ENCODE assay signal across 8 cellular contexts in the genomic region with DNA sequence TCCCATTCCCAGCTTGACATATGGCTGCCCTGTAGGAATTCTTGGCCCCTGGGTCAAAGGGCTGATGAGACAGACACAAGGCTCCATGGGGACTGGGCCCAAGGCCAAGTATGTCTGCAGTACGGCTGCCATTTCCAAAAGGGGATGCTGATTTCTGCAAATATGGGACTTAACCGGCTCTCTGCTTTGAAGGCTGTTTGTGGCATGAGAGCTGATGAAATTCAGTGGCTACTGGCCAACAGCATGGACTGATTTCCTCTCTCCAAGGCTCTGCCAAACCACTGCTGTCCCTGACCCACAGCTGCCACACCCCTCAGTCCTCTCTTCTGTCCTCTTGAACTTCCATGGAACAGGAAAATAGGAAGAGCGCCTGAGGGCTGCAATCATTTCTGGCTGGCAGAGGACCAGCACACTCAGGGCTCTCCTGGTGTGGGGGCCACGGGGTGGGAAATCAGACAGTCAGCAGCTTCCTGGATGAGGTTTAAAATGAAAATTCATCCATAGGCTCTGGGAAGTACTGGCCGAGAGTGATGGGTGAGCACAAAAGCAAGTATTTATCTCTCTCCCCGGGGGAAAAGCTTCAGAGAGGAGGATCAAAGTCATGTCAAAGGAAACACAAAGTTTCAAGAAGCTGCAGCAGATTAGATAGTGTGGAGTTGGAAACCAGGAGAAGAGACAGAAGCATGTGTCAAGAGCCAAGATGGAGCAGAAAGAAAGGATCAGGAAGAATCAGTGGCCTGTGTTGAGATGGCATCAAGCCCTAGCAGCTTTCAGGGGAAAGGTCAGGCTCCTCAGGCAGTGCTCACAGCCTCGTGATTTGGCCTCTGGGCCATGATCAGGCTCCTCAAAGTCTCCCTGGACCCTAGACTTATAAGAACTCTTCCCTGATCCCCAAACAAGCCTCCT.
A peak's percentile ranks its signal among the peaks of the same experiment; 100 is the strongest.
DNase-seq lines count a peak whose midpoint lies in the region; ATAC-seq, FAIRE-seq and TF ChIP-seq lines count a peak whose summit lies in the region.

No MANE protein-coding gene starts in this region.

- no peaks in the 10 kb centered on the region for H3K9me3 Mint-ChIP-seq in neural crest cell
- H3K9me3 Mint-ChIP-seq in activated CD8-positive, alpha-beta T cell treated with anti-CD3 and anti-CD28 coated beads, Interleukin-2, amount 10 ng/mL, durations not matched to agents 7 days and 5 days (ENCODE audit: insufficient read depth): no peaks in the 10 kb centered on the region

- peaks cover 12% of the 10 kb centered on the region; the same call in 1 of the 2 replicates for H3K36me3 ChIP-seq in PC-3 (ENCODE audit: low read depth, low read length)
- no peaks in the 10 kb centered on the region for H3K36me3 ChIP-seq in endothelial cell of umbilical vein (ENCODE audit: control insufficient read depth in 2 of 2, extremely low read depth in 1 of 2, insufficient read depth in 2 of 2, low read length in 2 of 2)

- H3K27ac ChIP-seq in PC-3 (ENCODE audit: low read length): peak overlapping the region; percentile 59
- no peak overlapping the region for H3K27ac ChIP-seq in endothelial cell of umbilical vein (ENCODE audit: insufficient read depth, low read depth, low read length)

- CTCF ChIA-PET in PC-3 (lab: Charles Lee): interaction anchor here (1.0 to 1.6 kb wide), 2 partner anchors 18 to 20 kb away, joined by 3 to 9 read pairs; no protein-coding TSS in a partner anchor
- CTCF ChIA-PET in endothelial cell of umbilical vein (lab: Charles Lee): interaction anchor here (0.5 to 3.7 kb wide), 12 partner anchors 10 to 141 kb away, joined by 3 to 44 read pairs (median 4); a partner anchor contains a TSS
- CTCF ChIA-PET in activated CD8-positive, alpha-beta T cell treated with anti-CD3 and anti-CD28 coated beads, Interleukin-2, amount 10 ng/mL, durations not matched to agents 7 days and 5 days (lab: Charles Lee): interaction anchor here (0.7 to 1.3 kb wide), 3 partner anchors 19 to 405 kb away, joined by 3 read pairs; a partner anchor contains a TSS

- dilution Hi-C loops in endothelial cell of umbilical vein (cut with MboI; ENCODE audit: extremely low pct_ligation_motif_present, low sequenced_read_pairs): no loop called here

- H3K79me2 ChIP-seq in PC-3 (ENCODE audit: low read length) (no peaks in the 10 kb centered on the region), endothelial cell of umbilical vein (ENCODE audit: control insufficient read depth, insufficient read depth, low read length) (no peaks in the 10 kb centered on the region)

- H3K27me3 ChIP-seq in PC-3 (ENCODE audit: low read length) (no peaks in the 10 kb centered on the region), endothelial cell of umbilical vein (ENCODE audit: control insufficient read depth in 2 of 2, insufficient read depth in 2 of 2, low read length in 2 of 2) (no peaks in the 10 kb centered on the region)

- peak overlapping the region; percentile 1 for H3K27ac Mint-ChIP-seq in neural crest cell (ENCODE audit: unreplicated experiment)
- no peak overlapping the region for H3K27ac Mint-ChIP-seq in activated CD8-positive, alpha-beta T cell treated with anti-CD3 and anti-CD28 coated beads, Interleukin-2, amount 10 ng/mL, durations not matched to agents 7 days and 5 days

- peaks cover 27% of the 10 kb centered on the region for H3K4me1 ChIP-seq in PC-3 (ENCODE audit: insufficient read depth, low read length)
- H3K4me1 ChIP-seq in endothelial cell of umbilical vein (ENCODE audit: control insufficient read depth, extremely low read depth, insufficient read depth, low read length): peaks cover 17% of the 10 kb centered on the region

- peaks cover 33% of the 10 kb centered on the region for H3K4me1 Mint-ChIP-seq in neural crest cell
- peaks cover 14% of the 10 kb centered on the region for H3K4me1 Mint-ChIP-seq in activated CD8-positive, alpha-beta T cell treated with anti-CD3 and anti-CD28 coated beads, Interleukin-2, amount 10 ng/mL, durations not matched to agents 7 days and 5 days (ENCODE audit: low read depth)

- no peaks in the 10 kb centered on the region for H3K9me1 ChIP-seq in endothelial cell of umbilical vein (replicated peaks; ENCODE audit: control insufficient read depth, extremely low read depth, insufficient read depth, low read length)

- H3K4me2 ChIP-seq in PC-3 (ENCODE audit: low read length) (peak overlapping the region; percentile 35), endothelial cell of umbilical vein (ENCODE audit: insufficient read depth, low read length) (peak overlapping the region; percentile 31)

- no peaks in the 10 kb centered on the region for H3K9me2 ChIP-seq in PC-3 (replicated peaks; ENCODE audit: low read length)

- FAIRE-seq in endothelial cell of umbilical vein (lab: Jason Lieb, UNC): peak; percentile 99

- no peaks in the 10 kb centered on the region for H4K20me1 ChIP-seq in PC-3 (ENCODE audit: low read length)
- H4K20me1 ChIP-seq in endothelial cell of umbilical vein (replicated peaks; ENCODE audit: control insufficient read depth, extremely low read depth, insufficient read depth, low read length): no peaks in the 10 kb centered on the region

- BruUV-seq in PC-3 (replicated peaks; lab: Mats Ljungman, UMichigan) (no TSS peak), endothelial cell of umbilical vein (replicated peaks; lab: Mats Ljungman, UMichigan) (no TSS peak)

- no peak for TF ChIP-seq POLR2A in endothelial cell of umbilical vein (IDR thresholded peaks at IDR 0.05; ENCODE audit: low read depth, low read length)

- H3F3A ChIP-seq in PC-3 (ENCODE audit: low read length, unreplicated experiment): no peaks in the 10 kb centered on the region

- H2AFZ ChIP-seq in PC-3 (ENCODE audit: low read length) (0 out of 2 replicates have a peak overlapping the region, but pooled peaks have one; percentile 1), endothelial cell of umbilical vein (ENCODE audit: low read depth, low read length) (no peak overlapping the region)

- peak; percentile 39 for DNase-seq in DMS153 (lab: John Stamatoyannopoulos, UW)
- DNase-seq in PC-3: peak; percentile 97
- DNase-seq in endothelial cell of umbilical vein (ENCODE audit: low read depth, low spot score): peak; percentile 89
- DNase-seq in neural crest cell (ENCODE audit: low read depth, low spot score): no peak
- no peak for DNase-seq in activated CD8-positive, alpha-beta T cell treated with anti-CD3 and anti-CD28 coated beads, Interleukin-2, amount 10 ng/mL, durations not matched to agents 7 days and 5 days
- DNase-seq in NCI-H82 (lab: John Stamatoyannopoulos, UW): no peak

- no peaks in the 10 kb centered on the region for H3K36me3 Mint-ChIP-seq in neural crest cell (ENCODE audit: low read depth)
- peaks cover 5% of the 10 kb centered on the region for H3K36me3 Mint-ChIP-seq in activated CD8-positive, alpha-beta T cell treated with anti-CD3 and anti-CD28 coated beads, Interleukin-2, amount 10 ng/mL, durations not matched to agents 7 days and 5 days (ENCODE audit: low read depth)

- H3K4me3 ChIP-seq in PC-3 (ENCODE audit: low read length) (no peak overlapping the region), endothelial cell of umbilical vein (replicated peaks in 1 of 3; ENCODE audit: insufficient read depth in 1 of 3, low read depth in 1 of 3, low read length in 3 of 3) (no peak overlapping the region)

- no peak overlapping the region for H3K4me3 Mint-ChIP-seq in neural crest cell
- no peak overlapping the region for H3K4me3 Mint-ChIP-seq in activated CD8-positive, alpha-beta T cell treated with anti-CD3 and anti-CD28 coated beads, Interleukin-2, amount 10 ng/mL, durations not matched to agents 7 days and 5 days

- POLR2A ChIA-PET in PC-3 (lab: Charles Lee; ENCODE audit: unreplicated experiment) (interaction anchor here (0.6 to 0.8 kb wide), 2 partner anchors 57 to 71 kb away, joined by 3 to 4 read pairs; a partner anchor contains a TSS), endothelial cell of umbilical vein (lab: Charles Lee) (no interaction called here)
- POLR2A ChIA-PET in activated CD8-positive, alpha-beta T cell treated with anti-CD3 and anti-CD28 coated beads, Interleukin-2, amount 10 ng/mL, durations not matched to agents 7 days and 5 days (lab: Charles Lee): no interaction called here

- H3K9me3 ChIP-seq in PC-3 (ENCODE audit: low read length) (no peaks in the 10 kb centered on the region), endothelial cell of umbilical vein (replicated peaks; ENCODE audit: control insufficient read depth, insufficient read depth, low read length) (no peaks in the 10 kb centered on the region)

- H3K9ac ChIP-seq in PC-3 (ENCODE audit: low read length) (no peak overlapping the region; the same call in 1 of the 2 replicates), endothelial cell of umbilical vein (replicated peaks; ENCODE audit: extremely low read depth, insufficient read depth, low read length) (no peak overlapping the region)

- ATAC-seq in PC-3: peak; percentile 92
- no peak for ATAC-seq in HG03175 (IDR thresholded peaks at IDR 0.05; ENCODE audit: unreplicated experiment)
- no peak for ATAC-seq in activated CD8-positive, alpha-beta T cell treated with anti-CD3 and anti-CD28 coated beads, Interleukin-2, amount 10 ng/mL, durations not matched to agents 7 days and 5 days
- ATAC-seq in GM18517 (IDR thresholded peaks at IDR 0.05; ENCODE audit: unreplicated experiment): no peak

- intact Hi-C loops in PC-3 (cut with micrococcal nuclease): no loop called here
- intact Hi-C loops in endothelial cell of umbilical vein (cut with micrococcal nuclease): loop anchor here (2.0 kb wide), 1 partner anchor 14 kb away; no protein-coding TSS in a partner anchor

- TF ChIP-seq CTCF in PC-3 (conservative IDR thresholded peaks at IDR 0.05; ENCODE audit: low read depth, low read length): no peak
- TF ChIP-seq CTCF in endothelial cell of umbilical vein (IDR thresholded peaks at IDR 0.05; ENCODE audit: extremely low read depth in 1 of 2, insufficient read depth in 1 of 2, low read depth in 1 of 2, low read length in 2 of 2): no peak
- no peak for TF ChIP-seq CTCF in neural crest cell (conservative IDR thresholded peaks at IDR 0.05)

- H3K27me3 Mint-ChIP-seq in neural crest cell (ENCODE audit: low read depth): no peaks in the 10 kb centered on the region
- no peaks in the 10 kb centered on the region for H3K27me3 Mint-ChIP-seq in activated CD8-positive, alpha-beta T cell treated with anti-CD3 and anti-CD28 coated beads, Interleukin-2, amount 10 ng/mL, durations not matched to agents 7 days and 5 days (ENCODE audit: low read depth)

TF ChIP-seq in endothelial cell of umbilical vein, 7 proteins besides CTCF, POLR2A, EP300 and RAD21:
- TF ChIP-seq JUN (IDR thresholded peaks at IDR 0.05; ENCODE audit: borderline replicate concordance, insufficient read depth, insufficient read length, low read depth): no peak
- peak; percentile 45 for TF ChIP-seq FOS (IDR thresholded peaks at IDR 0.05; ENCODE audit: borderline replicate concordance, insufficient read depth, low read length)
- TF ChIP-seq EZH2 (IDR thresholded peaks at IDR 0.05; ENCODE audit: borderline replicate concordance, low read depth, low read length, severe bottlenecking): no peak
- TF ChIP-seq GATA2 (IDR thresholded peaks at IDR 0.05; ENCODE audit: insufficient read depth, insufficient read length, low read depth, low read length): peak; percentile 44
- peak; percentile 68 for TF ChIP-seq POLR2AphosphoS5 (IDR thresholded peaks at IDR 0.05; ENCODE audit: insufficient read depth, low read depth, low read length)
TF ChIP-seq in endothelial cell of umbilical vein: peak in this region for 3.

Comparison
In these comparisons a context has a peak if more than half of its experiments do, and no peak if none do; other contexts are left out.
1. DNase-seq: peak in DMS153 (single experiment), PC-3 (single experiment) and endothelial cell of umbilical vein (single experiment); none in neural crest cell (single experiment), activated CD8-positive, alpha-beta T cell treated with anti-CD3 and anti-CD28 coated beads, Interleukin-2, amount 10 ng/mL, durations not matched to agents 7 days and 5 days (single experiment) and NCI-H82 (single experiment).